10 cellular contexts compared by ENCODE assay signal in the genomic region with DNA sequence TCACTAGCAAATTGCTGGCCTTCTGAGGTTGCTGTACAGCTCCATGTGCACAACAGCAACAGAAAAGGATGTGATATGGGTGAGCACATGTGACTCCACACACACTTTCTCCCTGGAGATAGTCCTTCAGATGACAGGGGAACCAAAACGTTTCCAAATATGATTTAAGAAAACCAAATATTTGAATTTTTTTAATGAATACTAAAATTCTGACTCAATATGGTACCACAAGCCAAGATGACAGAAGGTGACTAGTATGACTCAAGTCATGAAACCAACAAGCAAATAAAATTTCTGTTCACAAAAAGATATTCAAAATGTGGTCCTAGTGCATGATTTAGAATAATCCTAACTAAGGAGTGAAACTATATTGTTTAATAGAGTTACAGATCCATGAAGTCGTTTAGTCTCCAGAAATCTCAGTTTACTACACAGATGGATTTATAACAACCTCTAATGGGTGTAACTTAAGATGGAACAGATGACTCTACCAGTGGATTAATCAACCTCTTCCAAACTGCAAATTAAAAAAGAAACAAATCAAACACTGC.
A peak's percentile ranks its signal among the peaks of the same experiment; 100 is the strongest.
DNase-seq lines count a peak whose midpoint lies in the region; ATAC-seq, FAIRE-seq and TF ChIP-seq lines count a peak whose summit lies in the region.
"Had no signal": no experiment of that assay in that cellular context is flagged by ENCODE, and none has a peak within 500 bp of the region (broad histone marks: within the 10 kb centered on the region; RNA-seq: fewer than 3 reads in every experiment).

No MANE protein-coding gene starts in this region.

- H3K9me3 Mint-ChIP-seq in activated B cell treated with CpG ODN at 0.5 μM for 24 hours, result peaks cover 5% of the 10 kb centered on the region
- H3K9me3 Mint-ChIP-seq in progenitor cell of endocrine pancreas (ENCODE audit: low read depth), result no peaks in the 10 kb centered on the region

- peaks cover 10% of the 10 kb centered on the region for H3K4me1 Mint-ChIP-seq in activated B cell treated with CpG ODN at 0.5 μM for 24 hours
- H3K4me1 Mint-ChIP-seq in progenitor cell of endocrine pancreas (ENCODE audit: low read depth), result peaks cover 3% of the 10 kb centered on the region

- H3K36me3 Mint-ChIP-seq in activated B cell treated with CpG ODN at 0.5 μM for 24 hours (ENCODE audit: low read depth), result no peaks in the 10 kb centered on the region
- no peaks in the 10 kb centered on the region for H3K36me3 Mint-ChIP-seq in progenitor cell of endocrine pancreas (ENCODE audit: insufficient read depth)

- POLR2A ChIA-PET in activated B cell treated with CpG ODN at 0.5 μM for 24 hours (lab: Charles Lee), result no interaction called here

- TF ChIP-seq CTCF in GM10266 (IDR thresholded peaks at IDR 0.05; ENCODE audit: control insufficient read depth, insufficient read depth, low read depth, missing control alignments), result no peak
- no peak for TF ChIP-seq CTCF in activated B cell treated with CpG ODN at 0.5 μM for 24 hours (IDR thresholded peaks at IDR 0.05)
- TF ChIP-seq CTCF in kidney (IDR thresholded peaks at IDR 0.05; ENCODE audit: borderline replicate concordance, extremely low read depth, insufficient read depth), result no peak
- TF ChIP-seq CTCF in progenitor cell of endocrine pancreas (IDR thresholded peaks at IDR 0.05; ENCODE audit: unreplicated experiment), result no peak

- CTCF ChIA-PET in activated B cell treated with CpG ODN at 0.5 μM for 24 hours (lab: Charles Lee), result no interaction called here

- H3K9ac ChIP-seq in kidney (ENCODE audit: low read length in 2 of 2), result no peak overlapping the region

- ATAC-seq in GM19035 (IDR thresholded peaks at IDR 0.05; ENCODE audit: unreplicated experiment), result peak; percentile 93
- ATAC-seq in HG02852 (IDR thresholded peaks at IDR 0.05; ENCODE audit: unreplicated experiment), result peak; percentile 95
- ATAC-seq in activated B cell treated with CpG ODN at 0.5 μM for 24 hours (ENCODE audit: low read depth), result peak; percentile 89
- ATAC-seq: upper lobe of right lung had no signal

- H3K27ac Mint-ChIP-seq in activated B cell treated with CpG ODN at 0.5 μM for 24 hours (no peak overlapping the region), progenitor cell of endocrine pancreas (no peak overlapping the region)

- H3K4me3 ChIP-seq in kidney (ENCODE audit: low read length in 2 of 2), result no peak overlapping the region
- H3K4me3 ChIP-seq: upper lobe of right lung had no signal

- peak; percentile 35 for DNase-seq in GM10266 (ENCODE audit: extremely low spot score)
- DNase-seq in activated B cell treated with CpG ODN at 0.5 μM for 24 hours, result no peak
- DNase-seq in SW480 (ENCODE audit: low spot score), result no peak
- DNase-seq in kidney, result no peak
- DNase-seq in progenitor cell of endocrine pancreas (ENCODE audit: low spot score, unreplicated experiment), result no peak
- DNase-seq in NOMO-1 (lab: John Stamatoyannopoulos, UW; ENCODE audit: unreplicated experiment in 2 of 2), result no peak
- DNase-seq: upper lobe of right lung had no signal

- no peak overlapping the region for H3K4me3 Mint-ChIP-seq in activated B cell treated with CpG ODN at 0.5 μM for 24 hours
- H3K4me3 Mint-ChIP-seq in progenitor cell of endocrine pancreas (ENCODE audit: low read depth), result no peak overlapping the region

- H3K27me3 Mint-ChIP-seq in activated B cell treated with CpG ODN at 0.5 μM for 24 hours (no peaks in the 10 kb centered on the region), progenitor cell of endocrine pancreas (no peaks in the 10 kb centered on the region)

- no peaks in the 10 kb centered on the region for H3K36me3 ChIP-seq in kidney (ENCODE audit: control insufficient read depth in 1 of 2, insufficient read depth in 2 of 2, low read length in 2 of 2)
- H3K36me3 ChIP-seq: upper lobe of right lung had no signal

- FAIRE-seq in kidney (lab: Jason Lieb, UNC), result no peak

- intact Hi-C loops in activated B cell treated with CpG ODN at 0.5 μM for 24 hours (cut with micrococcal nuclease) (loop anchor here (2.0 kb wide), 1 partner anchor 30 kb away; no protein-coding TSS in a partner anchor), kidney (cut with DNase I) (no loop called here)

- no peaks in the 10 kb centered on the region for H3K9me3 ChIP-seq in kidney (ENCODE audit: control insufficient read depth in 1 of 2, low read length in 2 of 2)
- H3K9me3 ChIP-seq: upper lobe of right lung had no signal

- H3K27ac ChIP-seq in kidney (ENCODE audit: low read depth in 2 of 2, low read length in 2 of 2), result no peak overlapping the region
- H3K27ac ChIP-seq: upper lobe of right lung, VCaP had no signal

- H3K4me1 ChIP-seq in kidney (ENCODE audit: control insufficient read depth in 1 of 2, insufficient read depth in 1 of 2, low read depth in 1 of 2, low read length in 2 of 2), result no peaks in the 10 kb centered on the region
